In the genomic region with DNA sequence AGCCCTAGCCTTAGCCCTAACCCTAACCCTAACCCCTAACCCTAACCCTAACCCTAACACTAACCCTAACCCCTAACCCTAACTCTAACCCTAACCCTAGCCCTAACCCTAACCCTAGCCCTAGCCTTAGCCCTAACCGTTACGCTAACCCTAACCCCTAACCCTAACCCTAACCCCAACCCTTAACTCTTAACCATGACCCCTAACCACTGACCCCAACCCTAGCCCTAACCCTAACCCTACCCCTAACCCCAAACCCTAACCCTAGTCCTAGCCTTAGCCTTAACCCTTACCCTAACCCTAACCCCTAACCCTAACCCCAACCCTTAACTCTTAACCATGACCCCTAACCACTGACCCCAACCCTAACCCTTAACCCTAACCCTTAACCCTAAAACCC, we compare ENCODE assay signal across 16 cellular contexts. TPM values are rescaled to one million over a fixed set of nuclear protein-coding genes. Genes with fewer than 3 reads are reported as not detected.
"Had no signal": no experiment of that assay in that cellular context is flagged by ENCODE, and none has a peak within 500 bp of the region (broad histone marks: within the 10 kb centered on the region; RNA-seq: fewer than 3 reads in every experiment).

No MANE protein-coding gene starts in this region.

RNA-seq across cellular contexts. Expression of a gene that starts 14.2 kb away (rescaled TPM):
- total RNA-seq: chondrocyte; epithelial cell of proximal tubule; heart right ventricle; kidney; left cardiac atrium; left lung; lower leg skin; lung microvascular endothelial cell; mucosa of gallbladder; naive thymus-derived CD4-positive, alpha-beta T cell; occipital lobe; psoas muscle; renal cortical epithelial cell; thoracic aorta; tibial nerve had no signal
- polyA plus RNA-seq: immature natural killer cell; naive thymus-derived CD4-positive, alpha-beta T cell had no signal
